Comparison of ENCODE assay signal across 18 cellular contexts in genomic region chr15:88981244-88982215, GRCh38.
DNase-seq lines count a peak whose midpoint lies in the region; ATAC-seq, FAIRE-seq and TF ChIP-seq lines count a peak whose summit lies in the region.
"Had no signal": no experiment of that assay in that cellular context is flagged by ENCODE, and none has a peak within 500 bp of the region (broad histone marks: within the 10 kb centered on the region; RNA-seq: fewer than 3 reads in every experiment).

No MANE protein-coding gene starts in this region.

- POLR2A ChIA-PET in A549 (lab: Yijun Ruan, JAX) = interaction anchor here (0.6 to 2.5 kb wide), 15 partner anchors 13 to 119 kb away, joined by 3 to 40 read pairs (median 6); partner anchors contain the start of genes ABHD2 and MFGE8

- TF ChIP-seq RAD21 in A549 (conservative IDR thresholded peaks at IDR 0.05 in 1 of 2, IDR thresholded peaks at IDR 0.05 in 1 of 2) = peak in 1 of 2 experiments; percentile 3; a peak in 2 of 5 replicates

- CTCF ChIA-PET in A549 (lab: Yijun Ruan, JAX) = interaction anchor here (0.7 to 2.5 kb wide), 12 partner anchors 10 to 84 kb away, joined by 3 to 28 read pairs (median 4); no protein-coding TSS in a partner anchor

- ATAC-seq in A549 (peak; percentile 64 to 88), upper lobe of right lung (no peak), HG02642 (IDR thresholded peaks at IDR 0.05; ENCODE audit: poor library complexity, unreplicated experiment) (no peak)
- ATAC-seq: activated CD4-positive, CD25-positive, alpha-beta regulatory T cell treated with anti-CD3 and anti-CD28 coated beads, Interleukin-2, amount 50 U/mL, for 24 hours had no signal

- DNase-seq in A549 (ENCODE audit: low read depth in 1 of 2, low spot score in 1 of 2) (peak; percentile 66 to 86), ELF-1 (ENCODE audit: low read depth, low spot score) (peak; percentile 37), ascending aorta (ENCODE audit: low spot score in 2 of 2) (no peak), kidney glomerular epithelial cell (lab: John Stamatoyannopoulos, UW) (peak; percentile 78), upper lobe of right lung (no peak), NCI-H510A (lab: John Stamatoyannopoulos, UW) (no peak), sigmoid colon (no peak)
- DNase-seq: cerebellar nuclear complex; NCI-H1694 treated with DMSO at 0.1 percent for 48 hours; NCI-H2227 treated with DMSO at 0.1 percent for 48 hours; stimulated activated naive CD4-positive, alpha-beta T cell treated with Interleukin-2 at 50 U/mL for 16 hours had no signal

- H3K4me2 ChIP-seq in A549 = peak overlapping the region; percentile 72

- no peaks in the 10 kb centered on the region for H3K36me3 ChIP-seq in ascending aorta
- H3K36me3 ChIP-seq in upper lobe of right lung = no peaks in the 10 kb centered on the region
- no peaks in the 10 kb centered on the region for H3K36me3 ChIP-seq in sigmoid colon
- H3K36me3 ChIP-seq: adrenal gland, MG63, SJCRH30, tibial nerve had no signal

- H3K4me3 ChIP-seq in A549 (0 out of 3 replicates have a peak overlapping the region, but pooled peaks have one; percentile 6), ascending aorta (no peak overlapping the region), upper lobe of right lung (no peak overlapping the region), sigmoid colon (no peak overlapping the region)
- H3K4me3 ChIP-seq: adrenal gland, MG63, SJCRH30, tibial nerve had no signal

- H3K9me3 ChIP-seq in A549 (peaks cover 5% of the 10 kb centered on the region; the same call in 1 of the 3 replicates), ascending aorta (peaks cover 0 to 7% of the 10 kb centered on the region in 2 donors), upper lobe of right lung (no peaks in the 10 kb centered on the region), sigmoid colon (no peaks in the 10 kb centered on the region)
- H3K9me3 ChIP-seq: adrenal gland, SJCRH30 had no signal

- H3K27ac ChIP-seq in A549 = peak overlapping the region; percentile 87 to 89
- H3K27ac ChIP-seq in ascending aorta = peak overlapping the region; percentile 17 to 64
- H3K27ac ChIP-seq in upper lobe of right lung = no peak overlapping the region
- H3K27ac ChIP-seq in sigmoid colon = peak overlapping the region in 1 of 4 donors; percentile 51
- H3K27ac ChIP-seq: SJCRH30 had no signal

- peak; percentile 56 to 74; a peak in 3 of 5 replicates for TF ChIP-seq EP300 in A549 (IDR thresholded peaks at IDR 0.05)
- no peak for TF ChIP-seq EP300 in sigmoid colon (IDR thresholded peaks at IDR 0.05)

- H3K27me3 ChIP-seq in ascending aorta = no peaks in the 10 kb centered on the region
- no peaks in the 10 kb centered on the region for H3K27me3 ChIP-seq in upper lobe of right lung
- H3K27me3 ChIP-seq in sigmoid colon = no peaks in the 10 kb centered on the region
- H3K27me3 ChIP-seq: adrenal gland, MG63, tibial nerve had no signal

- peak; percentile 18 for FAIRE-seq in A549 (lab: Jason Lieb, UNC)
- FAIRE-seq: HTR-8/SVneo had no signal

- peaks cover 51% of the 10 kb centered on the region for H3K4me1 ChIP-seq in A549
- H3K4me1 ChIP-seq in ascending aorta = peaks cover 0 to 13% of the 10 kb centered on the region in 2 donors
- H3K4me1 ChIP-seq in upper lobe of right lung = no peaks in the 10 kb centered on the region
- H3K4me1 ChIP-seq in sigmoid colon = no peaks in the 10 kb centered on the region
- H3K4me1 ChIP-seq: SJCRH30 had no signal

- intact Hi-C loops in ascending aorta (cut with DNase I) (loop anchor here (2.0 kb wide), 1 partner anchor 35 kb away; no protein-coding TSS in a partner anchor), upper lobe of right lung (cut with DNase I) (no loop called here), sigmoid colon (cut with DNase I) (no loop called here)

- TF ChIP-seq POLR2A in A549 (IDR thresholded peaks at IDR 0.05; ENCODE audit: low read length) (no peak), sigmoid colon (IDR thresholded peaks at IDR 0.05) (no peak)

- no peak for TF ChIP-seq CTCF in A549 (IDR thresholded peaks at IDR 0.05)
- no peak for TF ChIP-seq CTCF in ascending aorta (IDR thresholded peaks at IDR 0.05)
- TF ChIP-seq CTCF in upper lobe of right lung (IDR thresholded peaks at IDR 0.05) = no peak
- TF ChIP-seq CTCF in sigmoid colon (IDR thresholded peaks at IDR 0.05) = no peak

- WGBS in A549 (ENCODE audit: missing lambda C conversion rate) = 17% methylated on average over 15 of the region's 15 CpGs
- 70 to 75% methylated on average over 15 of the region's 15 CpGs for WGBS in sigmoid colon, 2 donors

TF ChIP-seq in A549, 52 proteins besides CTCF, POLR2A, EP300 and RAD21:
- TF ChIP-seq MAX (IDR thresholded peaks at IDR 0.05) (peak; percentile 66), ESRRA (IDR thresholded peaks at IDR 0.05; ENCODE audit: borderline replicate concordance, low read length) (no peak), CBX8 (IDR thresholded peaks at IDR 0.05) (no peak), SMC3 (IDR thresholded peaks at IDR 0.05) (0 out of 3 replicates have a peak, but pooled peaks have one; percentile 3), POLR2AphosphoS2 (conservative IDR thresholded peaks at IDR 0.05; ENCODE audit: low read length) (no peak), JUN (IDR thresholded peaks at IDR 0.05) (peak in 1 of 2 experiments; percentile 61; a peak in 2 of 5 replicates), FOSL2 (IDR thresholded peaks at IDR 0.05) (peak; percentile 81), FOSL2 (CRISPR knock-in tag; IDR thresholded peaks at IDR 0.05) (peak; percentile 93), JUNB (IDR thresholded peaks at IDR 0.05) (peak; percentile 89), BHLHE40 (IDR thresholded peaks at IDR 0.05; ENCODE audit: low read depth, low read length) (no peak), NPAS2 (CRISPR knock-in tag; IDR thresholded peaks at IDR 0.05; ENCODE audit: borderline replicate concordance) (no peak), CEBPB (IDR thresholded peaks at IDR 0.05) (peak; percentile 57 to 92; a peak in 3 of 4 replicates), MAZ (IDR thresholded peaks at IDR 0.05; ENCODE audit: borderline replicate concordance, low read depth, low read length) (no peak), BCL3 (IDR thresholded peaks at IDR 0.05) (0 out of 3 replicates have a peak, but pooled peaks have one; percentile 49), GATA3 (IDR thresholded peaks at IDR 0.05; ENCODE audit: borderline replicate concordance) (peak; percentile 92), EHF (CRISPR knock-in tag; IDR thresholded peaks at IDR 0.05) (no peak)

Comparison
In these comparisons a context has a peak if more than half of its experiments do, and no peak if none do; other contexts are left out.
1. ATAC-seq: peak in A549 (2 of 2); none in upper lobe of right lung (single experiment) and HG02642 (single experiment).
2. DNase-seq: peak in A549 (2 of 2), ELF-1 (single experiment) and kidney glomerular epithelial cell (single experiment); none in ascending aorta (0 of 2), upper lobe of right lung (single experiment), NCI-H510A (single experiment) and sigmoid colon (single experiment).